8 cellular contexts compared by ENCODE assay signal in the genomic region with DNA sequence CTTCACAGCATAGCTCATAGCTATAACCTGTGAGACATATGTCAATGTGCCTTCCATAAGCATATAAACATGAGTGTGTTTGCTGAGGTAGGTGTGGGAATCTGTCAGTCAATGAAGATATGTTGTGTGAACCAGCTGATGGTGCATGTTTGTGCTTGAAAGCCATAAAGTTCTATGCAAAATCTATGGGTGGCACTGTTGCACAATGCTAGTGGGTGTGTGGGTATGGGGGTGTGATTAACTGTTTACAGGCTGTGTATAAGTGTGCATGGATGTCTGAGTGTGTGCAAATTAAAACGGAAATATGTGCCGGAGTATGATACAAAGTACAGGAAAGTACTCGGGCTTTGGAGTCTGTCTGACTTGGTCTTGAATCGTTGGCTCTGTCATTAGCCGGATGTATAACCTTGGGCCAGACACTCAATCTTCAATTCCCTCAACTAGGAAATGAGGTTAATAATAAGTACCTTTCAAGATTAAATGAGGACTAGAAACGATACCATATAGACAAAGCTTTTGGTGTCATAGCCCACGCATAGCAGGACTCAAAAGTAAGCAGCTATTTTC. TPM values are rescaled to one million over a fixed set of nuclear protein-coding genes. Genes with fewer than 3 reads are reported as not detected.
DNase-seq lines count a peak whose midpoint lies in the region; ATAC-seq and TF ChIP-seq lines count a peak whose summit lies in the region.

No MANE protein-coding gene starts in this region.

- H3K36me3 ChIP-seq in SJCRH30 (no peaks in the 10 kb centered on the region), ascending aorta (no peaks in the 10 kb centered on the region), hepatocyte (replicated peaks; ENCODE audit: insufficient read depth, low read depth) (no peaks in the 10 kb centered on the region), gastrocnemius medialis (no peaks in the 10 kb centered on the region)

- H3K9me3 ChIP-seq in SJCRH30 (replicated peaks) (no peaks in the 10 kb centered on the region), ascending aorta (no peaks in the 10 kb centered on the region), hepatocyte (ENCODE audit: low read depth) (no peaks in the 10 kb centered on the region), gastrocnemius medialis (no peaks in the 10 kb centered on the region)

- WGBS in hepatocyte (ENCODE audit: low lambda C conversion rate, missing lambda C conversion rate), result 51% methylated on average over 7 of the region's 7 CpGs

- peaks cover 8% of the 10 kb centered on the region for H3K4me1 ChIP-seq in SJCRH30
- peaks cover 4 to 16% of the 10 kb centered on the region in 2 donors for H3K4me1 ChIP-seq in ascending aorta
- peaks cover 30% of the 10 kb centered on the region for H3K4me1 ChIP-seq in hepatocyte (ENCODE audit: insufficient read depth)
- peaks cover 24 to 40% of the 10 kb centered on the region in 2 donors for H3K4me1 ChIP-seq in gastrocnemius medialis

- TF ChIP-seq POLR2A in gastrocnemius medialis (IDR thresholded peaks at IDR 0.05), result no peak

- H3K9me2 ChIP-seq in hepatocyte (replicated peaks; ENCODE audit: insufficient read depth), result no peaks in the 10 kb centered on the region

- intact Hi-C loops in ascending aorta (cut with DNase I), result loop anchor here (1.0 to 5.0 kb wide), 4 partner anchors 66 to 172 kb away; partner anchors contain the start of genes ZBED6 and ZC3H11A
- intact Hi-C loops in gastrocnemius medialis (cut with DNase I; ENCODE audit: low total_unique reads), result loop anchor here (1.0 to 10.0 kb wide), 6 partner anchors 47 to 351 kb away; no protein-coding TSS in a partner anchor

- H3K27me3 ChIP-seq in SJCRH30 (no peaks in the 10 kb centered on the region), ascending aorta (no peaks in the 10 kb centered on the region), hepatocyte (no peaks in the 10 kb centered on the region), gastrocnemius medialis (no peaks in the 10 kb centered on the region)

- H3K4me2 ChIP-seq in hepatocyte, result peak overlapping the region; percentile 98

- peak; percentile 73 for DNase-seq in DMS 273 (lab: John Stamatoyannopoulos, UW; ENCODE audit: unreplicated experiment)
- peak in 58 of 76 experiments; percentile 6 to 75 (median 44) for DNase-seq in HUDEP-2 (lab: John Stamatoyannopoulos, UW; ENCODE audit: unreplicated experiment in 76 of 76)
- peak in 1 of 2 experiments; percentile 42 for DNase-seq in SJCRH30
- no peak for DNase-seq in ascending aorta (ENCODE audit: low spot score in 2 of 2)
- peak; percentile 68 for DNase-seq in hepatocyte (ENCODE audit: low spot score)
- no peak for DNase-seq in gastrocnemius medialis
- no peak for DNase-seq in A172 (ENCODE audit: low spot score)

- peaks cover 36% of the 10 kb centered on the region for H3K79me2 ChIP-seq in hepatocyte

- H3K27ac ChIP-seq in SJCRH30, result peak overlapping the region; percentile 55; the same call in 1 of the 2 replicates
- peak overlapping the region; percentile 87 to 90 for H3K27ac ChIP-seq in ascending aorta
- peak overlapping the region; percentile 90 for H3K27ac ChIP-seq in hepatocyte
- peak overlapping the region; percentile 80 to 84 (median 82) for H3K27ac ChIP-seq in gastrocnemius medialis

- in situ Hi-C loops in gastrocnemius medialis (cut with MboI; ENCODE audit: low sequenced_read_pairs in 4 of 4), result loop anchor here in 3 of 4 donors (5.0 to 10.0 kb wide), 3 partner anchors 67 to 121 kb away; no protein-coding TSS in a partner anchor

- ATAC-seq in gastrocnemius medialis (no peak), GM18517 (IDR thresholded peaks at IDR 0.05; ENCODE audit: unreplicated experiment) (no peak)

- peaks cover 4% of the 10 kb centered on the region for H4K20me1 ChIP-seq in hepatocyte (ENCODE audit: insufficient read depth, poor library complexity, severe bottlenecking)

- H3K4me3 ChIP-seq in SJCRH30, result peak overlapping the region; percentile 60
- H3K4me3 ChIP-seq in ascending aorta, result peak overlapping the region; percentile 72 to 81
- H3K4me3 ChIP-seq in hepatocyte, result no peak overlapping the region
- H3K4me3 ChIP-seq in gastrocnemius medialis, result peak overlapping the region; percentile 65 to 78 (median 71)

- H2AFZ ChIP-seq in hepatocyte, result peak overlapping the region; percentile 47

- TF ChIP-seq CTCF in ascending aorta (IDR thresholded peaks at IDR 0.05), result peak in 2 of 3 experiments; percentile 14 to 37
- TF ChIP-seq CTCF in hepatocyte (IDR thresholded peaks at IDR 0.05; ENCODE audit: poor library complexity), result peak; percentile 41
- TF ChIP-seq CTCF in gastrocnemius medialis (IDR thresholded peaks at IDR 0.05 in 4 of 5, conservative IDR thresholded peaks at IDR 0.05 in 1 of 5), result no peak

RNA-seq across cellular contexts. Expression of gene ATP2B4, which starts 0.9 kb away (rescaled TPM):
- total RNA-seq in SJCRH30 (2014; rRNA removed; shearing (Covaris generic)), result 42.5 and 44.4 TPM in 2 replicates
- total RNA-seq in ascending aorta (97.1 TPM), hepatocyte (60.6 and 64.0 TPM in 2 replicates), gastrocnemius medialis (10 to 100 TPM in 3 of 4 donors, 1 to 10 TPM in 1; 9.3 to 19.0 (median 12.0) TPM)
- 30.7 and 34.5 TPM in 2 replicates for polyA plus RNA-seq in hepatocyte
- total RNA-seq in A172 (2014; rRNA removed; shearing (Covaris generic)), result 41.9 and 44.6 TPM in 2 replicates

Comparison
In these comparisons a context has a peak if more than half of its experiments do, and no peak if none do; other contexts are left out.
1. DNase-seq: peak in DMS 273 (single experiment), HUDEP-2 (58 of 76) and hepatocyte (single experiment); none in ascending aorta (0 of 2), gastrocnemius medialis (0 of 2) and A172 (single experiment).
2. CTCF ChIP-seq: peak in ascending aorta (2 of 3) and hepatocyte (single experiment); none in gastrocnemius medialis (0 of 5).
3. Peak in every context shown above with its lines, with median percentiles within 50 percentile points of each other: H3K27ac ChIP-seq.